Comparison of ENCODE assay signal across 9 cellular contexts in the genomic region with DNA sequence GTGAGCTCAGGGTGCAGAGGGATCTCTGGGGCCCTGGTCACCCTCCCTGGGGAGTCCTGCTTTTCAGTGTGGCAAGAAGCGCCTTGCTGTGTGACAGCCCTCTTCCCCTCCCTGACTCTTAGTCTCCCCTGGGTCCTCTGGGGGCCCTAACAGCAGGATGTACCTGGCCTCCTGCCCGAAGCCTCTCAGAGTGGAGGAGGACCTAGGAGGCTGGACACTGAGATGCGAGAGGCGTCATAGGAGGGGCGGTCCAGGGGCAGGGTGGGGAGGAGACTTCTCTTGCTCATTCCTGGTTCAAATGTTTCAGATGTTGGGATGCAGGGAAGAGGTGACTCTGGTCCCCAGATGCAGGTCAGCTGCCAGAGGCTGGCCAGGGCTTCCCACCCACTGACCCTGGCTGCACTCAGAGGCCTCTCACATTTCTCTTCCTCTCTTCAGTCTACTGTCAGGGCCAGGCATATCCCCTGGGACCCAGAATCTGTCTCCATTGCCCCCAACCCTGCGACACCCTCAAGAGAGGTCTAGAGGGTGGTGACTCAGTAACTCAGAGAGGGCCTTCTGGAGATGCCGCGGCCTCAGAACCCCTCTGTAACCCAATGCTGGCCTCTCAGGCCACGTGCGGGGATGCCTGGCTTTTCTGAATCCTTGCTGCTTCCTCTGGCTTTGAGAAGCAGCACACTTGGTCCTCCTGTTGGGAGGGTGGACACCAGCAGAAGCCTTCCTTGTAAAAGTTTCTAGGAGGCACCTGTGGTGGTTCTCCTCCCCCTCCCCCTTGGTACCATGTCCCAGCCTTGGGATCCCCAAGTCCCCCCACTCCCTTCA. TPM values are rescaled to one million over a fixed set of nuclear protein-coding genes. Genes with fewer than 3 reads are reported as not detected.
DNase-seq lines count a peak whose midpoint lies in the region; ATAC-seq and TF ChIP-seq lines count a peak whose summit lies in the region.
"Had no signal": no experiment of that assay in that cellular context is flagged by ENCODE, and none has a peak within 500 bp of the region (broad histone marks: within the 10 kb centered on the region; RNA-seq: fewer than 3 reads in every experiment).

No MANE protein-coding gene starts in this region.

- H3K27me3 ChIP-seq in Caco-2 (replicated peaks; ENCODE audit: control insufficient read depth, insufficient read depth, low read length) (no peaks in the 10 kb centered on the region), WERI-Rb-1 (ENCODE audit: insufficient read depth, low read depth, severe bottlenecking) (no peaks in the 10 kb centered on the region), heart left ventricle (no peaks in the 10 kb centered on the region), psoas muscle (ENCODE audit: insufficient read depth in 3 of 3, low read length in 2 of 3) (no peaks in the 10 kb centered on the region)

- no peaks in the 10 kb centered on the region for H3K9me3 ChIP-seq in Caco-2
- no peaks in the 10 kb centered on the region for H3K9me3 ChIP-seq in WERI-Rb-1 (ENCODE audit: severe bottlenecking)
- H3K9me3 ChIP-seq in heart left ventricle: no peaks in the 10 kb centered on the region
- no peaks in the 10 kb centered on the region for H3K9me3 ChIP-seq in psoas muscle

- no peaks in the 10 kb centered on the region for H3K36me3 ChIP-seq in Caco-2 (ENCODE audit: control insufficient read depth, insufficient read depth, low read length)
- peaks cover 33% of the 10 kb centered on the region for H3K36me3 ChIP-seq in WERI-Rb-1
- H3K36me3 ChIP-seq in heart left ventricle: peaks cover 0 to 8% (median 0%) of the 10 kb centered on the region in 9 donors
- H3K36me3 ChIP-seq in psoas muscle (ENCODE audit: insufficient read depth in 1 of 2, low read depth in 1 of 2): peaks cover 0 to 15% of the 10 kb centered on the region in 2 donors

- no peaks in the 10 kb centered on the region for H3K9me3 Mint-ChIP-seq in Caco-2 (ENCODE audit: unreplicated experiment)

- ATAC-seq in heart left ventricle: peak; percentile 53 to 87 (median 70)
- ATAC-seq in psoas muscle: peak; percentile 27 to 60 (median 42)
- no peak for ATAC-seq in GM19328 (IDR thresholded peaks at IDR 0.05; ENCODE audit: unreplicated experiment)

- peak overlapping the region; percentile 80 for H3K27ac ChIP-seq in WERI-Rb-1
- peak overlapping the region; percentile 51 to 89 (median 64) for H3K27ac ChIP-seq in heart left ventricle
- H3K27ac ChIP-seq in psoas muscle: peak overlapping the region; percentile 56

- POLR2A ChIA-PET in Caco-2 (lab: Charles Lee): interaction anchor here (1.9 to 2.6 kb wide), 2 partner anchors 26 to 33 kb away, joined by 9 to 10 read pairs; a partner anchor contains a TSS

- peaks cover 7% of the 10 kb centered on the region for H3K4me1 Mint-ChIP-seq in Caco-2 (ENCODE audit: low read depth, unreplicated experiment)

- CTCF ChIA-PET in Caco-2 (lab: Charles Lee): interaction anchor here (0.8 to 2.0 kb wide), 5 partner anchors 12 to 141 kb away, joined by 3 to 13 read pairs (median 4); a partner anchor contains a TSS

- H3K4me1 ChIP-seq in Caco-2: peaks cover 20% of the 10 kb centered on the region
- H3K4me1 ChIP-seq in heart left ventricle: peaks cover 15 to 63% (median 28%) of the 10 kb centered on the region in 12 donors
- peaks cover 35% of the 10 kb centered on the region for H3K4me1 ChIP-seq in psoas muscle

- DNase-seq in Caco-2 (no peak), WERI-Rb-1 (peak; percentile 73), heart left ventricle (peak; percentile 86 to 91 (median 89)), psoas muscle (peak; percentile 87 to 94), T-helper 2 cell (no peak)
- no peak for DNase-seq in stimulated activated CD8-positive, alpha-beta memory T cell treated with anti-CD3 and anti-CD28 coated beads, Interleukin-4, amount 100 ng/mL, for 48 hours
- no peak for DNase-seq in stimulated activated CD4-positive, alpha-beta T cell treated with anti-CD3 and anti-CD28 coated beads, Interleukin-12 subunit alpha, Interleukin-12 subunit beta, amount 100 ng/mL, for 4 hours
- DNase-seq: NCI-H1417 treated with DMSO at 0.1 percent for 48 hours had no signal

- no peaks in the 10 kb centered on the region for H3K36me3 Mint-ChIP-seq in Caco-2 (ENCODE audit: insufficient read depth, unreplicated experiment)

- H3K4me3 Mint-ChIP-seq in Caco-2 (ENCODE audit: unreplicated experiment): no peak overlapping the region

- BruUV-seq in Caco-2 (replicated peaks; lab: Mats Ljungman, UMichigan): no TSS peak

- H3K4me3 ChIP-seq in Caco-2 (ENCODE audit: low read depth, low read length) (no peak overlapping the region), WERI-Rb-1 (ENCODE audit: low read depth, low read length) (0 out of 2 replicates have a peak overlapping the region, but pooled peaks have one; percentile 2), heart left ventricle (peak overlapping the region in 2 of 12 donors; percentile 1 to 6), psoas muscle (no peak overlapping the region)

- no peak for TF ChIP-seq POLR2A in heart left ventricle (IDR thresholded peaks at IDR 0.05)

- TF ChIP-seq CTCF in Caco-2 (IDR thresholded peaks at IDR 0.05; ENCODE audit: insufficient read depth in 1 of 2, low read depth in 1 of 2, low read length in 1 of 2, severe bottlenecking in 1 of 2, unreplicated experiment in 1 of 2) (no peak), WERI-Rb-1 (IDR thresholded peaks at IDR 0.05; ENCODE audit: low read depth, low read length) (no peak), heart left ventricle (IDR thresholded peaks at IDR 0.05) (no peak), psoas muscle (IDR thresholded peaks at IDR 0.05) (no peak)

- 38 to 70% (median 61%) methylated on average over 5 to 10 of the region's 10 CpGs for WGBS in heart left ventricle, 4 donors
- 47 to 77% (median 56%) methylated on average over 7 to 10 of the region's 10 CpGs for WGBS in psoas muscle, 3 donors

- peak overlapping the region; percentile 57 for H3K27ac Mint-ChIP-seq in Caco-2 (ENCODE audit: unreplicated experiment)

- intact Hi-C loops in Caco-2 (cut with micrococcal nuclease; ENCODE audit: unreplicated experiment): no loop called here
- intact Hi-C loops in heart left ventricle (cut with DNase I): loop anchor here in 6 of 10 donors (1.0 to 10.0 kb wide), 5 partner anchors 25 to 309 kb away; a partner anchor contains a TSS
- intact Hi-C loops in psoas muscle (cut with DNase I): loop anchor here in 1 of 2 donors (10.0 kb wide), 1 partner anchor 159 kb away; no protein-coding TSS in a partner anchor

- no peaks in the 10 kb centered on the region for H3K27me3 Mint-ChIP-seq in Caco-2 (ENCODE audit: insufficient read depth, unreplicated experiment)

RNA-seq across cellular contexts. Expression of a gene that starts 25.9 kb away (rescaled TPM):
- total RNA-seq in Caco-2 (2022) (17.9 and 19.4 TPM in 2 replicates), heart left ventricle (10 to 100 TPM in 6 of 9 donors, 1 to 10 TPM in 3; 8.3 to 20.9 (median 11.6) TPM), psoas muscle (1 to 10 TPM; 3.5 to 8.0 (median 3.9) TPM)
- polyA plus RNA-seq in heart left ventricle (1 to 10 TPM; 7.7 to 9.2 TPM), psoas muscle (1 to 10 TPM; 3.7 to 4.4 (median 3.8) TPM)

RNA-seq across cellular contexts. Expression of a gene that starts 33.6 kb away (rescaled TPM):
- total RNA-seq in Caco-2 (2022) (58.4 and 60.4 TPM in 2 replicates), heart left ventricle (100 to 1,000 TPM in 2 of 9 donors, 10 to 100 TPM in 7; 37.1 to 151 (median 44.5) TPM), psoas muscle (10 to 100 TPM; 41.6 to 51.0 (median 43.8) TPM)
- polyA plus RNA-seq in heart left ventricle (10 to 100 TPM; 38.4 to 88.1 TPM), psoas muscle (10 to 100 TPM; 45.0 to 95.9 (median 87.3) TPM)

RNA-seq across cellular contexts. Expression of a gene that starts 39.0 kb away (rescaled TPM):
- 0.12 and 0.20 TPM in 2 replicates for total RNA-seq in Caco-2 (2022)
- total RNA-seq in heart left ventricle: 10 to 100 TPM in 8 of 9 donors, 1 to 10 TPM in 1; 9.0 to 46.9 (median 18.8) TPM
- 10 to 100 TPM in 1 of 2 donors, 1 to 10 TPM in 1; 8.5 to 13.9 TPM for polyA plus RNA-seq in heart left ventricle
- 10 to 100 TPM; 15.8 to 49.5 (median 34.0) TPM for total RNA-seq in psoas muscle
- 10 to 100 TPM in 2 of 3 donors, 1 to 10 TPM in 1; 8.1 to 15.9 (median 10.6) TPM for polyA plus RNA-seq in psoas muscle

RNA-seq across cellular contexts. Expression of a gene that starts 48.1 kb away (rescaled TPM):
- total RNA-seq in Caco-2 (2022): 10.6 and 12.5 TPM in 2 replicates
- 10 to 100 TPM; 13.2 to 21.6 (median 14.5) TPM for total RNA-seq in heart left ventricle
- polyA plus RNA-seq in heart left ventricle: 10 to 100 TPM; 14.1 to 15.5 TPM
- total RNA-seq in psoas muscle: 10 to 100 TPM; 17.1 to 21.9 (median 19.0) TPM
- polyA plus RNA-seq in psoas muscle: 10 to 100 TPM; 29.5 to 40.9 (median 31.5) TPM

Comparison
In these comparisons a context has a peak if more than half of its experiments do, and no peak if none do; other contexts are left out.
1. DNase-seq: peak in WERI-Rb-1 (single experiment), heart left ventricle (5 of 5) and psoas muscle (2 of 2); none in Caco-2 (0 of 2), stimulated activated CD8-positive, alpha-beta memory T cell treated with anti-CD3 and anti-CD28 coated beads, Interleukin-4, amount 100 ng/mL, for 48 hours (single experiment), T-helper 2 cell (0 of 5) and stimulated activated CD4-positive, alpha-beta T cell treated with anti-CD3 and anti-CD28 coated beads, Interleukin-12 subunit alpha, Interleukin-12 subunit beta, amount 100 ng/mL, for 4 hours (single experiment).
2. Peak in every context shown above with its lines, with median percentiles within 50 percentile points of each other: H3K27ac ChIP-seq.